In genomic region chr1:182143825-182144661, GRCh38 we compare ENCODE assay signal across 1 cellular context.
A peak's percentile ranks its signal among the peaks of the same experiment; 100 is the strongest.
TF ChIP-seq lines count a peak whose summit lies in the region.

No MANE protein-coding gene starts in this region.

TF ChIP-seq in K562, 482 proteins besides CTCF, POLR2A, EP300 and RAD21 (continued from another document and continues in another):
- TF ChIP-seq, protein P1, sequence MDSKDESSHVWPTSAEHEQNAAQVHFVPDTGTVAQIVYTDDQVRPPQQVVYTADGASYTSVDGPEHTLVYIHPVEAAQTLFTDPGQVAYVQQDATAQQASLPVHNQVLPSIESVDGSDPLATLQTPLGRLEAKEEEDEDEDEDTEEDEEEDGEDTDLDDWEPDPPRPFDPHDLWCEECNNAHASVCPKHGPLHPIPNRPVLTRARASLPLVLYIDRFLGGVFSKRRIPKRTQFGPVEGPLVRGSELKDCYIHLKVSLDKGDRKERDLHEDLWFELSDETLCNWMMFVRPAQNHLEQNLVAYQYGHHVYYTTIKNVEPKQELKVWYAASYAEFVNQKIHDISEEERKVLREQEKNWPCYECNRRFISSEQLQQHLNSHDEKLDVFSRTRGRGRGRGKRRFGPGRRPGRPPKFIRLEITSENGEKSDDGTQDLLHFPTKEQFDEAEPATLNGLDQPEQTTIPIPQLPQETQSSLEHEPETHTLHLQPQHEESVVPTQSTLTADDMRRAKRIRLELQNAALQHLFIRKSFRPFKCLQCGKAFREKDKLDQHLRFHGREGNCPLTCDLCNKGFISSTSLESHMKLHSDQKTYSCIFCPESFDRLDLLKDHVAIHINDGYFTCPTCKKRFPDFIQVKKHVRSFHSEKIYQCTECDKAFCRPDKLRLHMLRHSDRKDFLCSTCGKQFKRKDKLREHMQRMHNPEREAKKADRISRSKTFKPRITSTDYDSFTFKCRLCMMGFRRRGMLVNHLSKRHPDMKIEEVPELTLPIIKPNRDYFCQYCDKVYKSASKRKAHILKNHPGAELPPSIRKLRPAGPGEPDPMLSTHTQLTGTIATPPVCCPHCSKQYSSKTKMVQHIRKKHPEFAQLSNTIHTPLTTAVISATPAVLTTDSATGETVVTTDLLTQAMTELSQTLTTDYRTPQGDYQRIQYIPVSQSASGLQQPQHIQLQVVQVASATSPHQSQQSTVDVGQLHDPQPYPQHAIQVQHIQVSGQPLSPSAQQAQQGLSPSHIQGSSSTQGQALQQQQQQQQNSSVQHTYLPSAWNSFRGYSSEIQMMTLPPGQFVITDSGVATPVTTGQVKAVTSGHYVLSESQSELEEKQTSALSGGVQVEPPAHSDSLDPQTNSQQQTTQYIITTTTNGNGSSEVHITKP (IDR thresholded peaks at IDR 0.05; ENCODE audit: partially characterized antibody): peak; percentile 79
- TF ChIP-seq FOXK2 (conservative IDR thresholded peaks at IDR 0.05 in 1 of 2, IDR thresholded peaks at IDR 0.05 in 1 of 2; ENCODE audit: low read depth in 2 of 2) (peak in 1 of 2 experiments; percentile 43; a peak in 1 of 4 replicates), CXXC5 (CRISPR knock-in tag; IDR thresholded peaks at IDR 0.05) (0 out of 2 replicates have a peak, but pooled peaks have one; percentile 8), NR2F6 (CRISPR knock-in tag; IDR thresholded peaks at IDR 0.05) (no peak), MCM5 (IDR thresholded peaks at IDR 0.05; ENCODE audit: low read depth) (no peak), GATAD2A (IDR thresholded peaks at IDR 0.05) (peak; percentile 14; the same call in 1 of the 2 replicates), ZNF274 (IDR thresholded peaks at IDR 0.05; ENCODE audit: borderline replicate concordance, low read depth, low read length) (no peak), ZNF695 (CRISPR knock-in tag; IDR thresholded peaks at IDR 0.05) (no peak), HIVEP1 (CRISPR knock-in tag; IDR thresholded peaks at IDR 0.05) (no peak), HNRNPL (IDR thresholded peaks at IDR 0.05; ENCODE audit: low read depth, low read length) (no peak), ZMIZ1 (IDR thresholded peaks at IDR 0.05; ENCODE audit: low read depth in 2 of 2, low read length in 2 of 2) (no peak), CTBP1 (IDR thresholded peaks at IDR 0.05; ENCODE audit: borderline replicate concordance) (peak; percentile 26; the same call in 1 of the 2 replicates), ZNF592 (IDR thresholded peaks at IDR 0.05) (peak; percentile 49; the same call in 1 of the 2 replicates), ADNP (tag; IDR thresholded peaks at IDR 0.05) (no peak), PBX2 (CRISPR knock-in tag; IDR thresholded peaks at IDR 0.05; ENCODE audit: low read depth) (no peak), PBX2 (tag; conservative IDR thresholded peaks at IDR 0.05; ENCODE audit: low read depth) (0 out of 2 replicates have a peak, but pooled peaks have one; percentile 5), RBM17 (IDR thresholded peaks at IDR 0.05; ENCODE audit: borderline replicate concordance, low read depth, low read length) (no peak), SAFB2 (IDR thresholded peaks at IDR 0.05; ENCODE audit: borderline replicate concordance, low read depth, low read length, severe bottlenecking) (no peak), ERF (CRISPR knock-in tag; IDR thresholded peaks at IDR 0.05) (no peak), JUND (IDR thresholded peaks at IDR 0.05; ENCODE audit: borderline replicate concordance, low read depth, low read length) (no peak), JUND (tag; IDR thresholded peaks at IDR 0.05; ENCODE audit: borderline replicate concordance, low read depth, low read length) (0 out of 3 replicates have a peak, but pooled peaks have one; percentile 9), ETV5 (CRISPR knock-in tag; IDR thresholded peaks at IDR 0.05; ENCODE audit: low read depth) (peak; percentile 41; the same call in 1 of the 2 replicates), HDAC3 (IDR thresholded peaks at IDR 0.05; ENCODE audit: borderline replicate concordance, partially characterized antibody) (no peak), BRF2 (IDR thresholded peaks at IDR 0.05; ENCODE audit: borderline replicate concordance, insufficient read depth, insufficient read length) (no peak), NRF1 (conservative IDR thresholded peaks at IDR 0.05 in 1 of 2, IDR thresholded peaks at IDR 0.05 in 1 of 2) (0 out of 4 replicates have a peak, but pooled peaks of 1 of the 2 experiments have one; percentile 16), RBFOX2 (IDR thresholded peaks at IDR 0.05; ENCODE audit: low read depth, low read length) (no peak), SMARCA5 (IDR thresholded peaks at IDR 0.05) (no peak), MEF2A (IDR thresholded peaks at IDR 0.05; ENCODE audit: control insufficient read depth, low read depth, low read length) (no peak), NFYB (IDR thresholded peaks at IDR 0.05; ENCODE audit: extremely low read depth, insufficient read length) (no peak), DMBX1 (CRISPR knock-in tag; IDR thresholded peaks at IDR 0.05; ENCODE audit: borderline replicate concordance) (no peak), CREB3 (tag; conservative IDR thresholded peaks at IDR 0.05; ENCODE audit: low read depth) (0 out of 2 replicates have a peak, but pooled peaks have one; percentile 24)
- TF ChIP-seq, protein P2, sequence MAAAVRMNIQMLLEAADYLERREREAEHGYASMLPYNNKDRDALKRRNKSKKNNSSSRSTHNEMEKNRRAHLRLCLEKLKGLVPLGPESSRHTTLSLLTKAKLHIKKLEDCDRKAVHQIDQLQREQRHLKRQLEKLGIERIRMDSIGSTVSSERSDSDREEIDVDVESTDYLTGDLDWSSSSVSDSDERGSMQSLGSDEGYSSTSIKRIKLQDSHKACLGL (CRISPR knock-in tag; IDR thresholded peaks at IDR 0.05; ENCODE audit: borderline replicate concordance, poor library complexity, severe bottlenecking): no peak
- TF ChIP-seq, protein P3, sequence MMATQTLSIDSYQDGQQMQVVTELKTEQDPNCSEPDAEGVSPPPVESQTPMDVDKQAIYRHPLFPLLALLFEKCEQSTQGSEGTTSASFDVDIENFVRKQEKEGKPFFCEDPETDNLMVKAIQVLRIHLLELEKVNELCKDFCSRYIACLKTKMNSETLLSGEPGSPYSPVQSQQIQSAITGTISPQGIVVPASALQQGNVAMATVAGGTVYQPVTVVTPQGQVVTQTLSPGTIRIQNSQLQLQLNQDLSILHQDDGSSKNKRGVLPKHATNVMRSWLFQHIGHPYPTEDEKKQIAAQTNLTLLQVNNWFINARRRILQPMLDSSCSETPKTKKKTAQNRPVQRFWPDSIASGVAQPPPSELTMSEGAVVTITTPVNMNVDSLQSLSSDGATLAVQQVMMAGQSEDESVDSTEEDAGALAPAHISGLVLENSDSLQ (IDR thresholded peaks at IDR 0.05): peak; percentile 46; the same call in 1 of the 2 replicates
- TF ChIP-seq, protein P4, sequence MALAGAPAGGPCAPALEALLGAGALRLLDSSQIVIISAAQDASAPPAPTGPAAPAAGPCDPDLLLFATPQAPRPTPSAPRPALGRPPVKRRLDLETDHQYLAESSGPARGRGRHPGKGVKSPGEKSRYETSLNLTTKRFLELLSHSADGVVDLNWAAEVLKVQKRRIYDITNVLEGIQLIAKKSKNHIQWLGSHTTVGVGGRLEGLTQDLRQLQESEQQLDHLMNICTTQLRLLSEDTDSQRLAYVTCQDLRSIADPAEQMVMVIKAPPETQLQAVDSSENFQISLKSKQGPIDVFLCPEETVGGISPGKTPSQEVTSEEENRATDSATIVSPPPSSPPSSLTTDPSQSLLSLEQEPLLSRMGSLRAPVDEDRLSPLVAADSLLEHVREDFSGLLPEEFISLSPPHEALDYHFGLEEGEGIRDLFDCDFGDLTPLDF (CRISPR knock-in tag; IDR thresholded peaks at IDR 0.05): no peak
